14 cellular contexts compared by ENCODE assay signal in genomic region chr11:29018631-29019030, GRCh38.
DNase-seq lines count a peak whose midpoint lies in the region; ATAC-seq and TF ChIP-seq lines count a peak whose summit lies in the region.
"Had no signal": no experiment of that assay in that cellular context is flagged by ENCODE, and none has a peak within 500 bp of the region (broad histone marks: within the 10 kb centered on the region; RNA-seq: fewer than 3 reads in every experiment).

No MANE protein-coding gene starts in this region.

- H3K27me3 Mint-ChIP-seq in activated T-cell treated with anti-CD3 and anti-CD28 coated beads, Interleukin-2, amount 50 U/mL, for 72 hours (ENCODE audit: low read depth) = no peaks in the 10 kb centered on the region

- H3K9me3 Mint-ChIP-seq in activated T-cell treated with anti-CD3 and anti-CD28 coated beads, Interleukin-2, amount 50 U/mL, for 72 hours = peaks cover 6% of the 10 kb centered on the region in 2 donors

- H3K36me3 Mint-ChIP-seq in activated T-cell treated with anti-CD3 and anti-CD28 coated beads, Interleukin-2, amount 50 U/mL, for 72 hours (ENCODE audit: insufficient read depth in 2 of 2) = peaks cover 0 to 2% of the 10 kb centered on the region in 2 donors

- WGBS in aorta, 2 donors = 8 to 15% methylated on average over 2 of the region's 2 CpGs

- peak; percentile 29 for DNase-seq in DMS153 (lab: John Stamatoyannopoulos, UW)
- DNase-seq in DMS153 treated with DMSO at 0.1 percent for 48 hours (lab: John Stamatoyannopoulos, UW; ENCODE audit: unreplicated experiment) = no peak
- DNase-seq in SW 1271 (lab: John Stamatoyannopoulos, UW) = peak; percentile 53 to 88
- peak; percentile 52 to 61 for DNase-seq in foreskin fibroblast
- DNase-seq in aorta = no peak
- DNase-seq in NCI-H2227 treated with DMSO at 0.1 percent for 48 hours (lab: John Stamatoyannopoulos, UW) = no peak
- no peak for DNase-seq in activated T-cell treated with anti-CD3 and anti-CD28 coated beads, Interleukin-2, amount 50 U/mL, for 72 hours
- DNase-seq: activated CD8-positive, alpha-beta memory T cell treated with anti-CD3 and anti-CD28 coated beads, Interleukin-2, amount 50 U/mL, for 48 hours; MV-4-11; NCI-H82; stimulated activated CD4-positive, alpha-beta T cell treated with anti-CD3 and anti-CD28 coated beads, Interleukin-15, amount 100 ng/mL, for 24 hours; stimulated activated naive CD8-positive, alpha-beta T cell treated with anti-CD3 and anti-CD28 coated beads, Interleukin-15, Interleukin-2, amounts not matched to agents 100 U/mL and 50 U/mL, for 24 hours had no signal

- no peaks in the 10 kb centered on the region for H3K27me3 ChIP-seq in aorta (ENCODE audit: control insufficient read depth in 1 of 2, insufficient read depth in 2 of 2, low read length in 1 of 2)

- H3K27ac ChIP-seq in aorta (ENCODE audit: low read depth in 1 of 2, low read length in 2 of 2) = no peak overlapping the region
- H3K27ac ChIP-seq: 22Rv1 had no signal

- ATAC-seq in aorta (ENCODE audit: low FRiP score) = peak; percentile 26
- ATAC-seq in activated T-cell treated with anti-CD3 and anti-CD28 coated beads, Interleukin-2, amount 50 U/mL, for 72 hours (replicated peaks in 1 of 2) = no peak
- no peak for ATAC-seq in HG03521 (IDR thresholded peaks at IDR 0.05; ENCODE audit: unreplicated experiment)
- ATAC-seq: stimulated activated naive CD8-positive, alpha-beta T cell treated with anti-CD3 and anti-CD28 coated beads, Interleukin-15, Interleukin-2, amounts not matched to agents 100 U/mL and 50 U/mL, for 24 hours had no signal

- H3K9me3 ChIP-seq in aorta (ENCODE audit: control insufficient read depth, low read length) = no peaks in the 10 kb centered on the region

- no peaks in the 10 kb centered on the region for H3K36me3 ChIP-seq in aorta (ENCODE audit: control insufficient read depth in 1 of 2, insufficient read depth in 2 of 2, low read length in 1 of 2)

- peaks cover 0 to 2% of the 10 kb centered on the region in 2 donors for H3K4me1 ChIP-seq in aorta (ENCODE audit: control insufficient read depth in 1 of 2, insufficient read depth in 2 of 2, low read length in 2 of 2)

- no peak overlapping the region for H3K4me3 Mint-ChIP-seq in activated T-cell treated with anti-CD3 and anti-CD28 coated beads, Interleukin-2, amount 50 U/mL, for 72 hours

- no peak overlapping the region for H3K27ac Mint-ChIP-seq in activated T-cell treated with anti-CD3 and anti-CD28 coated beads, Interleukin-2, amount 50 U/mL, for 72 hours

- H3K4me1 Mint-ChIP-seq in activated T-cell treated with anti-CD3 and anti-CD28 coated beads, Interleukin-2, amount 50 U/mL, for 72 hours (ENCODE audit: low read depth) = no peaks in the 10 kb centered on the region

- H3K4me3 ChIP-seq in foreskin fibroblast (ENCODE audit: low read depth in 1 of 2, low read length in 2 of 2) (no peak overlapping the region), aorta (ENCODE audit: low read length in 2 of 2) (no peak overlapping the region)

- intact Hi-C loops in aorta (cut with DNase I) = no loop called here

- TF ChIP-seq CTCF in foreskin fibroblast (IDR thresholded peaks at IDR 0.05; ENCODE audit: low read depth, low read length) = no peak

Comparison
In these comparisons a context has a peak if more than half of its experiments do, and no peak if none do; other contexts are left out.
1. DNase-seq: peak in DMS153 (single experiment), SW 1271 (2 of 2) and foreskin fibroblast (2 of 2); none in DMS153 treated with DMSO at 0.1 percent for 48 hours (single experiment), aorta (0 of 2), NCI-H2227 treated with DMSO at 0.1 percent for 48 hours (single experiment) and activated T-cell treated with anti-CD3 and anti-CD28 coated beads, Interleukin-2, amount 50 U/mL, for 72 hours (0 of 2).